In genomic region chr1:201895913-201896807, GRCh38 we compare ENCODE assay signal across 1 cellular context.
A peak's percentile ranks its signal among the peaks of the same experiment; 100 is the strongest.
TF ChIP-seq lines count a peak whose summit lies in the region.

No MANE protein-coding gene starts in this region.

TF ChIP-seq in HepG2, 621 proteins besides CTCF, POLR2A, EP300 and RAD21 (continued from another document and continues in another):
- TF ChIP-seq ZNF639 (CRISPR knock-in tag; conservative IDR thresholded peaks at IDR 0.05), result no peak
- TF ChIP-seq ZNF432 (CRISPR knock-in tag; IDR thresholded peaks at IDR 0.05; ENCODE audit: borderline replicate concordance), result no peak
- no peak for TF ChIP-seq RNF219 (CRISPR knock-in tag; IDR thresholded peaks at IDR 0.05)
- no peak for TF ChIP-seq ZNF232 (CRISPR knock-in tag; IDR thresholded peaks at IDR 0.05; ENCODE audit: borderline replicate concordance)
- TF ChIP-seq ZNF275 (CRISPR knock-in tag; IDR thresholded peaks at IDR 0.05; ENCODE audit: borderline replicate concordance), result no peak
- no peak for TF ChIP-seq ZNF430 (CRISPR knock-in tag; IDR thresholded peaks at IDR 0.05)
- no peak for TF ChIP-seq HIC2 (CRISPR knock-in tag; IDR thresholded peaks at IDR 0.05; ENCODE audit: low read depth)
- TF ChIP-seq KDM2A (CRISPR knock-in tag; IDR thresholded peaks at IDR 0.05; ENCODE audit: borderline replicate concordance, low read depth), result peak; percentile 77; the same call in 1 of the 2 replicates
- TF ChIP-seq REPIN1 (CRISPR knock-in tag; IDR thresholded peaks at IDR 0.05; ENCODE audit: borderline replicate concordance, low read depth), result peak; percentile 79; the same call in 1 of the 2 replicates
- no peak for TF ChIP-seq HDAC6 (IDR thresholded peaks at IDR 0.05; ENCODE audit: low read depth, low read length)
- TF ChIP-seq GPBP1L1 (CRISPR knock-in tag; IDR thresholded peaks at IDR 0.05), result no peak
- no peak for TF ChIP-seq USF2 (IDR thresholded peaks at IDR 0.05; ENCODE audit: low read depth, low read length)
- no peak for TF ChIP-seq USF2 (CRISPR knock-in tag; IDR thresholded peaks at IDR 0.05; ENCODE audit: borderline replicate concordance)
- TF ChIP-seq ZFP37 (CRISPR knock-in tag; IDR thresholded peaks at IDR 0.05; ENCODE audit: borderline replicate concordance), result no peak
- TF ChIP-seq SRSF1 (optimal IDR thresholded peaks at IDR 0.05; ENCODE audit: low read depth, low read length), result no peak
- TF ChIP-seq MLXIP (CRISPR knock-in tag; IDR thresholded peaks at IDR 0.05; ENCODE audit: borderline replicate concordance), result no peak
- no peak for TF ChIP-seq ZNF138 (CRISPR knock-in tag; IDR thresholded peaks at IDR 0.05; ENCODE audit: low read depth)
- TF ChIP-seq ATF2 (CRISPR knock-in tag; IDR thresholded peaks at IDR 0.05), result peak; percentile 100
- TF ChIP-seq ATF1 (CRISPR knock-in tag; IDR thresholded peaks at IDR 0.05), result peak; percentile 62; the same call in 1 of the 2 replicates
- no peak for TF ChIP-seq ZNF431 (CRISPR knock-in tag; IDR thresholded peaks at IDR 0.05; ENCODE audit: borderline replicate concordance, low read depth)
- 0 out of 2 replicates have a peak, but pooled peaks have one; percentile 3 for TF ChIP-seq ZSCAN29 (CRISPR knock-in tag; conservative IDR thresholded peaks at IDR 0.05)
- no peak for TF ChIP-seq ZNF883 (CRISPR knock-in tag; IDR thresholded peaks at IDR 0.05; ENCODE audit: not compliant biosample characterization)
- TF ChIP-seq SIN3B (IDR thresholded peaks at IDR 0.05; ENCODE audit: low read length), result no peak
- no peak for TF ChIP-seq TRIM22 (IDR thresholded peaks at IDR 0.05)
- peak; percentile 63; the same call in 1 of the 2 replicates for TF ChIP-seq NFKB2 (CRISPR knock-in tag; IDR thresholded peaks at IDR 0.05; ENCODE audit: borderline replicate concordance)
- no peak for TF ChIP-seq ZNF724P (CRISPR knock-in tag; IDR thresholded peaks at IDR 0.05; ENCODE audit: borderline replicate concordance)
- TF ChIP-seq ATF4 (CRISPR knock-in tag; IDR thresholded peaks at IDR 0.05), result peak in 1 of 2 experiments; percentile 89; a peak in 2 of 4 replicates
- TF ChIP-seq RELA (CRISPR knock-in tag; IDR thresholded peaks at IDR 0.05), result no peak
- no peak for TF ChIP-seq TCF7 (IDR thresholded peaks at IDR 0.05; ENCODE audit: low read depth)
- peak; percentile 55; the same call in 1 of the 2 replicates for TF ChIP-seq FOXK1 (CRISPR knock-in tag; IDR thresholded peaks at IDR 0.05; ENCODE audit: borderline replicate concordance, low read depth)
- TF ChIP-seq ZC3H4 (CRISPR knock-in tag; IDR thresholded peaks at IDR 0.05; ENCODE audit: borderline replicate concordance), result no peak
- no peak for TF ChIP-seq ZSCAN22 (CRISPR knock-in tag; IDR thresholded peaks at IDR 0.05)
- no peak for TF ChIP-seq NPAS2 (CRISPR knock-in tag; IDR thresholded peaks at IDR 0.05; ENCODE audit: borderline replicate concordance)
- no peak for TF ChIP-seq NFYB (CRISPR knock-in tag; IDR thresholded peaks at IDR 0.05)
- TF ChIP-seq MATR3 (CRISPR knock-in tag; IDR thresholded peaks at IDR 0.05), result no peak
- no peak for TF ChIP-seq DZIP1 (CRISPR knock-in tag; IDR thresholded peaks at IDR 0.05)
- TF ChIP-seq NBN (conservative IDR thresholded peaks at IDR 0.05), result no peak
- no peak for TF ChIP-seq NONO (IDR thresholded peaks at IDR 0.05)
- TF ChIP-seq NONO (CRISPR knock-in tag; conservative IDR thresholded peaks at IDR 0.05), result no peak
